ENCODE assay signal across 21 cellular contexts in the genomic region with DNA sequence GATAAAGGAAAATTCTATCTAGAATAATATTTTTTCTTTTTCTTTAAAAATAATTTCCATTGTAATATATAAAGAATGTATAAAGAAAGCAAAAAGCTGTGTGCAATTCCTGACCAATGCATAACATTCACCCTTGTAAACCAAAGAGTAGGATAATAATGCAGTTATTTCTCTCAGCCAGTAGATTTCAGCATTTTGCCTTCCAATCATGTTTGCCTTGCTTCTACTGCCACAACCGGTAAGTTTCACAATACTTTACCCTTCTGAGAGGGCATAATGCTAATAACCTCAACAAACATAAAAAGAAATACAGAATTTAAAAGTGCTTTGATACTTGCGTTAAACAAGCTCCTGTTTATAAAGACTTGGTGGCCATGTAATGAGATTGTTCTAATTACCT.
"Had no signal": no experiment of that assay in that cellular context is flagged by ENCODE, and none has a peak within 500 bp of the region (broad histone marks: within the 10 kb centered on the region; RNA-seq: fewer than 3 reads in every experiment).

No MANE protein-coding gene starts in this region.

- H3K4me3 Mint-ChIP-seq: activated B cell treated with CpG ODN at 0.5 μM for 24 hours; activated CD8-positive, alpha-beta T cell treated with anti-CD3 and anti-CD28 coated beads, Interleukin-2, amount 10 ng/mL, durations not matched to agents 7 days and 5 days; activated naive CD8-positive, alpha-beta T cell treated with anti-CD3 and anti-CD28 coated beads for 36 hours; activated T-cell treated with anti-CD3 and anti-CD28 coated beads, Interleukin-2, amount 50 U/mL, for 72 hours; endodermal cell; T-helper 2 cell treated with Interferon-gamma antibody and Interleukin-4, amounts not matched to agents 5 μg/mL and 100 μg/mL, for 36 hours had no signal

- H3K27ac Mint-ChIP-seq: activated B cell treated with CpG ODN at 0.5 μM for 24 hours; activated CD8-positive, alpha-beta T cell treated with anti-CD3 and anti-CD28 coated beads, Interleukin-2, amount 10 ng/mL, durations not matched to agents 7 days and 5 days; activated naive CD8-positive, alpha-beta T cell treated with anti-CD3 and anti-CD28 coated beads for 36 hours; activated T-cell treated with anti-CD3 and anti-CD28 coated beads, Interleukin-2, amount 50 U/mL, for 72 hours; endodermal cell; T-helper 2 cell treated with Interferon-gamma antibody and Interleukin-4, amounts not matched to agents 5 μg/mL and 100 μg/mL, for 36 hours had no signal

- H3K36me3 ChIP-seq: breast epithelium, pancreas had no signal

- H3K4me3 ChIP-seq: breast epithelium, dorsolateral prefrontal cortex, hepatocyte, pancreas, stomach, testis, upper lobe of left lung had no signal

- H3K4me2 ChIP-seq: hepatocyte had no signal

- H2AFZ ChIP-seq: hepatocyte had no signal

- H3K4me1 Mint-ChIP-seq: activated B cell treated with CpG ODN at 0.5 μM for 24 hours had no signal

- H3K27me3 ChIP-seq: breast epithelium, dorsolateral prefrontal cortex, hepatocyte, pancreas, stomach, testis, upper lobe of left lung had no signal

- H3K9me3 ChIP-seq: breast epithelium, pancreas, stomach, testis, upper lobe of left lung had no signal

- H3K27me3 Mint-ChIP-seq: activated B cell treated with CpG ODN at 0.5 μM for 24 hours; activated naive CD8-positive, alpha-beta T cell treated with anti-CD3 and anti-CD28 coated beads for 36 hours had no signal

- H3K27ac ChIP-seq: breast epithelium, dorsolateral prefrontal cortex, hepatocyte, pancreas, stomach, testis had no signal

- H3K9me3 Mint-ChIP-seq: activated B cell treated with CpG ODN at 0.5 μM for 24 hours; activated naive CD8-positive, alpha-beta T cell treated with anti-CD3 and anti-CD28 coated beads for 36 hours; activated T-cell treated with anti-CD3 and anti-CD28 coated beads, Interleukin-2, amount 50 U/mL, for 72 hours; endodermal cell; T-helper 2 cell treated with Interferon-gamma antibody and Interleukin-4, amounts not matched to agents 5 μg/mL and 100 μg/mL, for 36 hours had no signal

- DNase-seq: activated B cell treated with CpG ODN at 0.5 μM for 24 hours; activated CD4-positive, alpha-beta T cell treated with anti-CD3 and anti-CD28 coated beads for 48 hours; activated CD8-positive, alpha-beta memory T cell treated with anti-CD3 and anti-CD28 coated beads, Interleukin-2, amount 50 U/mL, for 4 hours; activated CD8-positive, alpha-beta T cell treated with anti-CD3 and anti-CD28 coated beads, Interleukin-2, amount 10 ng/mL, durations not matched to agents 7 days and 5 days; activated gamma-delta T cell; activated naive CD8-positive, alpha-beta T cell treated with anti-CD3 and anti-CD28 coated beads for 36 hours; activated T-cell treated with anti-CD3 and anti-CD28 coated beads, Interleukin-2, amount 50 U/mL, for 72 hours; aorta; cerebellar nuclear complex; dorsolateral prefrontal cortex; endodermal cell; pancreas; stimulated activated CD4-positive, alpha-beta T cell treated with anti-CD3 and anti-CD28 coated beads, Interleukin-12 subunit alpha, Interleukin-12 subunit beta, amount 100 ng/mL, for 4 hours; stimulated activated CD4-positive, alpha-beta T cell treated with anti-CD3 and anti-CD28 coated beads, Interleukin-2, amount 100 ng/mL, for 24 hours; stomach; SW 1271; testis; upper lobe of left lung had no signal
